Comparison of ENCODE assay signal across 2 cellular contexts in genomic region chr2:47639469-47639868, GRCh38.
TF ChIP-seq lines count a peak whose summit lies in the region.

No MANE protein-coding gene starts in this region.

TF ChIP-seq in IMR-90, 13 proteins besides CTCF, POLR2A, EP300 and RAD21:
- peak; percentile 63 for TF ChIP-seq NFE2L2 (IDR thresholded peaks at IDR 0.05; ENCODE audit: low read depth, low read length)
- no peak for TF ChIP-seq RCOR1 (IDR thresholded peaks at IDR 0.05; ENCODE audit: insufficient replicate concordance, low read length)
- no peak for TF ChIP-seq ELK1 (IDR thresholded peaks at IDR 0.05; ENCODE audit: borderline replicate concordance, low read depth, low read length)
- no peak for TF ChIP-seq MXI1 (IDR thresholded peaks at IDR 0.05; ENCODE audit: borderline replicate concordance, low read depth, low read length)

TF ChIP-seq in K562, 482 proteins besides CTCF, POLR2A, EP300 and RAD21:
- TF ChIP-seq BACH1 (tag; IDR thresholded peaks at IDR 0.05) (peak; percentile 48; the same call in 1 of the 2 replicates), RB1 (IDR thresholded peaks at IDR 0.05; ENCODE audit: low read depth) (no peak), HBP1 (CRISPR knock-in tag; IDR thresholded peaks at IDR 0.05) (no peak), ZNF316 (IDR thresholded peaks at IDR 0.05) (peak; percentile 82), NFE2L1 (tag; IDR thresholded peaks at IDR 0.05; ENCODE audit: borderline replicate concordance, low read depth) (peak; percentile 84), NFE2 (IDR thresholded peaks at IDR 0.05; ENCODE audit: low read depth) (peak; percentile 81), CCAR2 (IDR thresholded peaks at IDR 0.05; ENCODE audit: low read depth, low read length) (no peak), MAFG (tag; conservative IDR thresholded peaks at IDR 0.05) (peak; percentile 94), NR1H2 (CRISPR knock-in tag; IDR thresholded peaks at IDR 0.05) (no peak), COPS2 (conservative IDR thresholded peaks at IDR 0.05) (no peak), PHF20 (IDR thresholded peaks at IDR 0.05; ENCODE audit: partially characterized antibody) (no peak), MAFK (IDR thresholded peaks at IDR 0.05; ENCODE audit: low read length) (peak; percentile 73), HMBOX1 (IDR thresholded peaks at IDR 0.05) (peak; percentile 84), C11orf30 (IDR thresholded peaks at IDR 0.05; ENCODE audit: low read depth) (peak; percentile 80), POU5F1 (IDR thresholded peaks at IDR 0.05; ENCODE audit: borderline replicate concordance, low read depth, low read length, partially characterized antibody) (no peak), MAFF (IDR thresholded peaks at IDR 0.05; ENCODE audit: low read length) (peak; percentile 72)
TF ChIP-seq in K562: peak in this region for 9.
